ENCODE assay signal across 30 cellular contexts in genomic region chr14:94966868-94967267, GRCh38.
"Had no signal": no experiment of that assay in that cellular context is flagged by ENCODE, and none has a peak within 500 bp of the region (broad histone marks: within the 10 kb centered on the region; RNA-seq: fewer than 3 reads in every experiment).

No MANE protein-coding gene starts in this region.

- H3K36me3 Mint-ChIP-seq: naive thymus-derived CD8-positive, alpha-beta T cell; stimulated activated effector memory CD8-positive, alpha-beta T cell treated with anti-CD3 and anti-CD28 coated beads, Interleukin-12 subunit alpha, Interleukin-12 subunit beta, amount 100 ng/mL, for 72 hours had no signal

- H3K27me3 ChIP-seq: ovary, right lobe of liver, sigmoid colon, testis, tibial artery, transverse colon, upper lobe of left lung, vagina had no signal

- DNase-seq: naive thymus-derived CD8-positive, alpha-beta T cell; nephron progenitor cell; nucleus accumbens; ovary; posterior cingulate gyrus; psoas muscle; right cardiac atrium; right lobe of liver; sigmoid colon; small intestine; stimulated activated CD4-positive, alpha-beta T cell treated with anti-CD3 and anti-CD28 coated beads, Interleukin-15, amount 100 ng/mL, for 24 hours; stimulated activated CD4-positive, alpha-beta T cell treated with anti-CD3 and anti-CD28 coated beads, Interleukin-2, amount 100 ng/mL, for 24 hours; stimulated activated CD4-positive, alpha-beta T cell treated with anti-CD3 and anti-CD28 coated beads, Interleukin-2, amount 100 ng/mL, for 48 hours; stimulated activated CD4-positive, alpha-beta T cell treated with anti-CD3 and anti-CD28 coated beads, Interleukin-4, amount 100 ng/mL, for 24 hours; stimulated activated naive CD4-positive, alpha-beta T cell; stimulated activated naive CD8-positive, alpha-beta T cell treated with anti-CD3 and anti-CD28 coated beads, Interleukin-15, amount 100 ng/mL, for 72 hours; stimulated activated naive CD8-positive, alpha-beta T cell treated with anti-CD3 and anti-CD28 coated beads, Interleukin-15, Interleukin-2, amounts not matched to agents 100 U/mL and 50 U/mL, for 24 hours; substantia nigra; testis; tibial artery; transverse colon; upper lobe of left lung had no signal

- H3K4me1 Mint-ChIP-seq: stimulated activated effector memory CD8-positive, alpha-beta T cell treated with anti-CD3 and anti-CD28 coated beads, Interleukin-12 subunit alpha, Interleukin-12 subunit beta, amount 100 ng/mL, for 72 hours; stimulated activated naive CD8-positive, alpha-beta T cell treated with anti-CD3 and anti-CD28 coated beads, Interleukin-15, amount 100 ng/mL, for 72 hours had no signal

- H3K4me3 Mint-ChIP-seq: naive thymus-derived CD8-positive, alpha-beta T cell; natural killer cell treated with Interleukin-12 subunit alpha and Interleukin-12 subunit beta and Interleukin-15 and Interleukin-18, amount 100 ng/mL, for 72 hours; nephron progenitor cell; neural crest cell; stimulated activated effector memory CD8-positive, alpha-beta T cell treated with anti-CD3 and anti-CD28 coated beads, Interleukin-12 subunit alpha, Interleukin-12 subunit beta, amount 100 ng/mL, for 72 hours; stimulated activated naive CD8-positive, alpha-beta T cell treated with anti-CD3 and anti-CD28 coated beads, Interleukin-15, amount 100 ng/mL, for 72 hours had no signal

- H3K27ac ChIP-seq: neutrophil, ovary, parathyroid adenoma, psoas muscle, right lobe of liver, sigmoid colon, suprapubic skin, testis, tibial artery, transverse colon, upper lobe of left lung, vagina had no signal

- H3K36me3 ChIP-seq: neutrophil, ovary, right lobe of liver, sigmoid colon, suprapubic skin, tibial artery, transverse colon, upper lobe of left lung, vagina had no signal

- H3K9me3 ChIP-seq: neutrophil, ovary, psoas muscle, right lobe of liver, sigmoid colon, suprapubic skin, testis, tibial artery, transverse colon, vagina had no signal

- H3K9me3 Mint-ChIP-seq: natural killer cell treated with Interleukin-12 subunit alpha and Interleukin-12 subunit beta and Interleukin-15 and Interleukin-18, amount 100 ng/mL, for 72 hours; neural crest cell; stimulated activated naive CD8-positive, alpha-beta T cell treated with anti-CD3 and anti-CD28 coated beads, Interleukin-15, amount 100 ng/mL, for 72 hours had no signal

- H3K4me1 ChIP-seq: parathyroid adenoma, psoas muscle, right lobe of liver, suprapubic skin, testis, transverse colon, upper lobe of left lung, vagina had no signal

- H3K4me3 ChIP-seq: ovary, psoas muscle, right lobe of liver, sigmoid colon, suprapubic skin, testis, tibial artery, transverse colon, upper lobe of left lung, vagina had no signal

- H3K27ac Mint-ChIP-seq: naive thymus-derived CD8-positive, alpha-beta T cell; natural killer cell treated with Interleukin-12 subunit alpha and Interleukin-12 subunit beta and Interleukin-15 and Interleukin-18, amount 100 ng/mL, for 72 hours; nephron progenitor cell; progenitor cell of endocrine pancreas; stimulated activated effector memory CD8-positive, alpha-beta T cell treated with anti-CD3 and anti-CD28 coated beads, Interleukin-12 subunit alpha, Interleukin-12 subunit beta, amount 100 ng/mL, for 72 hours; stimulated activated naive CD8-positive, alpha-beta T cell treated with anti-CD3 and anti-CD28 coated beads, Interleukin-15, amount 100 ng/mL, for 72 hours had no signal

- ATAC-seq: naive thymus-derived CD8-positive, alpha-beta T cell; natural killer cell treated with Interleukin-12 subunit alpha and Interleukin-12 subunit beta and Interleukin-15 and Interleukin-18, amount 100 ng/mL, for 72 hours; psoas muscle; right cardiac atrium; right lobe of liver; stimulated activated effector memory CD8-positive, alpha-beta T cell treated with anti-CD3 and anti-CD28 coated beads, Interleukin-12 subunit alpha, Interleukin-12 subunit beta, amount 100 ng/mL, for 72 hours; stimulated activated naive CD8-positive, alpha-beta T cell treated with anti-CD3 and anti-CD28 coated beads, Interleukin-15, amount 100 ng/mL, for 72 hours; stimulated activated naive CD8-positive, alpha-beta T cell treated with anti-CD3 and anti-CD28 coated beads, Interleukin-15, Interleukin-2, amounts not matched to agents 100 U/mL and 50 U/mL, for 24 hours had no signal
